Comparison of ENCODE assay signal across 10 cellular contexts in genomic region chr2:75241696-75242095, GRCh38. TPM values are rescaled to one million over a fixed set of nuclear protein-coding genes. Genes with fewer than 3 reads are reported as not detected.
DNase-seq lines count a peak whose midpoint lies in the region; ATAC-seq and TF ChIP-seq lines count a peak whose summit lies in the region.
"Had no signal": no experiment of that assay in that cellular context is flagged by ENCODE, and none has a peak within 500 bp of the region (broad histone marks: within the 10 kb centered on the region; RNA-seq: fewer than 3 reads in every experiment).

No MANE protein-coding gene starts in this region.

- no peak overlapping the region for H3K4me2 ChIP-seq in PC-9

- no peak overlapping the region for H2AFZ ChIP-seq in PC-9

- peak; percentile 49 for TF ChIP-seq CTCF in PC-9 (conservative IDR thresholded peaks at IDR 0.05)
- TF ChIP-seq CTCF in adrenal gland (IDR thresholded peaks at IDR 0.05), result peak in 1 of 6 experiments; percentile 11

- H3K4me3 ChIP-seq in PC-9 (no peak overlapping the region; the same call in 1 of the 2 replicates), adrenal gland (no peak overlapping the region)

- peaks cover 13% of the 10 kb centered on the region for H3F3A ChIP-seq in PC-9 (ENCODE audit: insufficient read depth, low read depth)

- ATAC-seq in GM18907 (IDR thresholded peaks at IDR 0.05; ENCODE audit: unreplicated experiment), result no peak

- H3K9me3 ChIP-seq in PC-9 (ENCODE audit: insufficient read depth, low read depth) (peaks cover 56% of the 10 kb centered on the region), adrenal gland (replicated peaks in 1 of 3) (no peaks in the 10 kb centered on the region)

- TF ChIP-seq POLR2A in adrenal gland (IDR thresholded peaks at IDR 0.05), result no peak

- H3K36me3 ChIP-seq in PC-9 (ENCODE audit: low read depth) (0 out of 2 replicates have a peak, but pooled peaks cover 6% of the 10 kb centered on the region), adrenal gland (replicated peaks in 1 of 2) (no peaks in the 10 kb centered on the region)

- H3K9me2 ChIP-seq in PC-9 (ENCODE audit: insufficient read depth), result no peaks in the 10 kb centered on the region

- DNase-seq in D341Med (ENCODE audit: low spot score), result peak; percentile 27
- DNase-seq in HEK293T (ENCODE audit: extremely low spot score), result peak; percentile 17
- DNase-seq in PC-9, result no peak
- DNase-seq in fibroblast of gingiva (ENCODE audit: low read depth), result peak; percentile 15
- no peak for DNase-seq in AG08395 (ENCODE audit: low spot score)
- DNase-seq in adrenal gland, result no peak
- DNase-seq in DMS153 (lab: John Stamatoyannopoulos, UW), result no peak
- DNase-seq: NCI-H510A treated with DMSO at 0.1 percent for 48 hours had no signal

- H3K4me1 ChIP-seq in PC-9 (replicated peaks; ENCODE audit: insufficient read depth) (peaks cover 31% of the 10 kb centered on the region), adrenal gland (replicated peaks in 1 of 2) (no peaks in the 10 kb centered on the region)

- no TSS peak for BruUV-seq in PC-9 (replicated peaks; lab: Mats Ljungman, UMichigan)

- H3K27ac ChIP-seq in PC-9 (no peak overlapping the region), adrenal gland (no peak overlapping the region)
- H3K27ac ChIP-seq: epithelial cell of prostate had no signal

- WGBS in adrenal gland, 4 donors, result 84 to 91% (median 86%) methylated on average over 4 of the region's 4 CpGs

- H3K27me3 ChIP-seq in PC-9 (ENCODE audit: insufficient read depth, low read depth) (no peaks in the 10 kb centered on the region), adrenal gland (no peaks in the 10 kb centered on the region)

- intact Hi-C loops in PC-9 (cut with micrococcal nuclease; ENCODE audit: unreplicated experiment) (no loop called here), adrenal gland (cut with DNase I) (no loop called here)

- peaks cover 12% of the 10 kb centered on the region for H3K79me2 ChIP-seq in PC-9 (ENCODE audit: low read depth)

- POLR2A ChIA-PET in HEK293T (lab: Yijun Ruan, JAX) (no interaction called here), PC-9 (lab: Charles Lee; ENCODE audit: unreplicated experiment) (no interaction called here)

- no peaks in the 10 kb centered on the region for H4K20me1 ChIP-seq in PC-9 (ENCODE audit: insufficient read depth)

- CTCF ChIA-PET in HEK293T (lab: Yijun Ruan, JAX) (interaction anchor here (0.7 to 1.2 kb wide), 3 partner anchors 52 to 176 kb away, joined by 3 to 4 read pairs (median 3); no protein-coding TSS in a partner anchor), PC-9 (lab: Charles Lee) (no interaction called here)

TF ChIP-seq in HEK293T, 16 proteins besides CTCF, POLR2A, EP300 and RAD21:
- TF ChIP-seq ZNF384 (IDR thresholded peaks at IDR 0.05), result no peak
- no peak for TF ChIP-seq LEF1 (IDR thresholded peaks at IDR 0.05; ENCODE audit: borderline replicate concordance)
- TF ChIP-seq FOXM1 (IDR thresholded peaks at IDR 0.05; ENCODE audit: borderline replicate concordance), result no peak
- no peak for TF ChIP-seq ARNT (IDR thresholded peaks at IDR 0.05)
- TF ChIP-seq L3MBTL2 (conservative IDR thresholded peaks at IDR 0.05), result no peak
- no peak for TF ChIP-seq SP1 (IDR thresholded peaks at IDR 0.05)
- TF ChIP-seq TARDBP (IDR thresholded peaks at IDR 0.05), result no peak
- no peak for TF ChIP-seq BHLHE40 (IDR thresholded peaks at IDR 0.05; ENCODE audit: borderline replicate concordance)
- TF ChIP-seq FOXA1 (IDR thresholded peaks at IDR 0.05), result no peak
- TF ChIP-seq NFRKB (IDR thresholded peaks at IDR 0.05), result no peak
- no peak for TF ChIP-seq SUZ12 (IDR thresholded peaks at IDR 0.05)
- TF ChIP-seq ELF4 (IDR thresholded peaks at IDR 0.05), result no peak
- no peak for TF ChIP-seq PKNOX1 (IDR thresholded peaks at IDR 0.05)
- no peak for TF ChIP-seq HDGF (IDR thresholded peaks at IDR 0.05; ENCODE audit: borderline replicate concordance)
- TF ChIP-seq FOXK2 (IDR thresholded peaks at IDR 0.05), result no peak
- no peak for TF ChIP-seq CTBP1 (IDR thresholded peaks at IDR 0.05; ENCODE audit: borderline replicate concordance)

RNA-seq across cellular contexts. Expression of gene TACR1, which starts 42.4 kb away (rescaled TPM):
- not detected in 2 replicates for total RNA-seq in PC-9 (2021)
- total RNA-seq in adrenal gland, result 1 to 10 TPM in 2 of 8 donors, under 1 TPM in 5, not detected in 1; 0.28 to 1.9 (median 0.57) TPM
- polyA plus RNA-seq in adrenal gland, result under 1 TPM; 0.15 to 0.88 (median 0.32) TPM

Comparison
In these comparisons a context has a peak if more than half of its experiments do, and no peak if none do; other contexts are left out.
1. DNase-seq: peak in D341Med (single experiment), HEK293T (single experiment) and fibroblast of gingiva (single experiment); none in PC-9 (0 of 2), AG08395 (single experiment), adrenal gland (0 of 7) and DMS153 (single experiment).